14 cellular contexts compared by ENCODE assay signal in genomic region chr19:33661336-33661735, GRCh38. TPM values are rescaled to one million over a fixed set of nuclear protein-coding genes. Genes with fewer than 3 reads are reported as not detected.
DNase-seq lines count a peak whose midpoint lies in the region; ATAC-seq and TF ChIP-seq lines count a peak whose summit lies in the region.
"Had no signal": no experiment of that assay in that cellular context is flagged by ENCODE, and none has a peak within 500 bp of the region (broad histone marks: within the 10 kb centered on the region; RNA-seq: fewer than 3 reads in every experiment).

No MANE protein-coding gene starts in this region.

- H3K27ac ChIP-seq in right atrium auricular region, result no peak overlapping the region
- H3K27ac ChIP-seq in left ventricle myocardium inferior (replicated peaks), result no peak overlapping the region
- H3K27ac ChIP-seq in spleen, result no peak overlapping the region
- no peak overlapping the region for H3K27ac ChIP-seq in CD8-positive, alpha-beta memory T cell (ENCODE audit: low read depth, low read length)

- POLR2A ChIA-PET in CD8-positive, alpha-beta memory T cell (lab: Charles Lee), result no interaction called here

- no peaks in the 10 kb centered on the region for H3K4me1 Mint-ChIP-seq in CD8-positive, alpha-beta memory T cell
- H3K4me1 Mint-ChIP-seq: CD4-positive, CD25-positive, alpha-beta regulatory T cell had no signal

- H3K4me3 ChIP-seq in right atrium auricular region (no peak overlapping the region), left ventricle myocardium inferior (no peak overlapping the region), spleen (no peak overlapping the region)
- H3K4me3 ChIP-seq in CD8-positive, alpha-beta memory T cell (ENCODE audit: low read length), result no peak overlapping the region

- H3K36me3 Mint-ChIP-seq in CD8-positive, alpha-beta memory T cell, result no peaks in the 10 kb centered on the region
- H3K36me3 Mint-ChIP-seq: CD4-positive, CD25-positive, alpha-beta regulatory T cell had no signal

- no peaks in the 10 kb centered on the region for H3K27me3 ChIP-seq in right atrium auricular region
- peaks cover 63% of the 10 kb centered on the region for H3K27me3 ChIP-seq in left ventricle myocardium inferior (ENCODE audit: low read depth)
- H3K27me3 ChIP-seq in spleen (replicated peaks in 1 of 7), result peaks cover 0 to 20% (median 0%) of the 10 kb centered on the region in 7 donors
- H3K27me3 ChIP-seq in CD8-positive, alpha-beta memory T cell (ENCODE audit: insufficient read depth, low read length, poor library complexity, severe bottlenecking), result no peaks in the 10 kb centered on the region
- H3K27me3 ChIP-seq: BE2C had no signal

- H3K27me3 Mint-ChIP-seq in CD8-positive, alpha-beta memory T cell, result peaks cover 18 to 40% of the 10 kb centered on the region in 2 donors

- H3K4me3 Mint-ChIP-seq in CD8-positive, alpha-beta memory T cell, result no peak overlapping the region
- H3K4me3 Mint-ChIP-seq: H9 had no signal

- no peak overlapping the region for H3K27ac Mint-ChIP-seq in CD8-positive, alpha-beta memory T cell
- H3K27ac Mint-ChIP-seq: CD4-positive, CD25-positive, alpha-beta regulatory T cell had no signal

- CTCF ChIA-PET in CD8-positive, alpha-beta memory T cell (lab: Charles Lee), result no interaction called here

- no peaks in the 10 kb centered on the region for H3K9me3 ChIP-seq in right atrium auricular region
- no peaks in the 10 kb centered on the region for H3K9me3 ChIP-seq in left ventricle myocardium inferior (replicated peaks)
- no peaks in the 10 kb centered on the region for H3K9me3 ChIP-seq in spleen
- H3K9me3 ChIP-seq in CD8-positive, alpha-beta memory T cell (ENCODE audit: low read length), result no peaks in the 10 kb centered on the region
- H3K9me3 ChIP-seq: BE2C, Caco-2 had no signal

- intact Hi-C loops in left ventricle myocardium inferior (cut with micrococcal nuclease), result no loop called here
- intact Hi-C loops in spleen (cut with DNase I; ENCODE audit: low total_unique reads), result no loop called here

- H3K4me1 ChIP-seq in right atrium auricular region (no peaks in the 10 kb centered on the region), left ventricle myocardium inferior (no peaks in the 10 kb centered on the region), spleen (no peaks in the 10 kb centered on the region)
- H3K4me1 ChIP-seq in CD8-positive, alpha-beta memory T cell (ENCODE audit: insufficient read depth, low read length), result no peaks in the 10 kb centered on the region
- H3K4me1 ChIP-seq: Caco-2 had no signal

- 77 to 88% (median 79%) methylated on average over 6 to 7 of the region's 7 CpGs for WGBS in spleen, 5 donors

- no peaks in the 10 kb centered on the region for H3K9me3 Mint-ChIP-seq in CD8-positive, alpha-beta memory T cell
- H3K9me3 Mint-ChIP-seq: CD4-positive, CD25-positive, alpha-beta regulatory T cell; H9 had no signal

- TF ChIP-seq POLR2A in spleen (IDR thresholded peaks at IDR 0.05), result no peak

- TF ChIP-seq CTCF in right atrium auricular region (IDR thresholded peaks at IDR 0.05), result no peak
- no peak for TF ChIP-seq CTCF in left ventricle myocardium inferior (IDR thresholded peaks at IDR 0.05; ENCODE audit: borderline replicate concordance)
- TF ChIP-seq CTCF in spleen (IDR thresholded peaks at IDR 0.05 in 8 of 11, conservative IDR thresholded peaks at IDR 0.05 in 3 of 11), result no peak

- H3K36me3 ChIP-seq in right atrium auricular region (no peaks in the 10 kb centered on the region), left ventricle myocardium inferior (no peaks in the 10 kb centered on the region), spleen (no peaks in the 10 kb centered on the region)
- no peaks in the 10 kb centered on the region for H3K36me3 ChIP-seq in CD8-positive, alpha-beta memory T cell (ENCODE audit: insufficient read depth, low read length)
- H3K36me3 ChIP-seq: BE2C had no signal

- no peak for ATAC-seq in HG03354 (IDR thresholded peaks at IDR 0.05; ENCODE audit: poor library complexity, severe bottlenecking, unreplicated experiment)

- DNase-seq in right atrium auricular region (ENCODE audit: low spot score) (peak; percentile 47), left ventricle myocardium inferior (no peak), islet precursor cell (peak; percentile 31), spleen (peak; percentile 37)
- DNase-seq in stimulated activated CD4-positive, alpha-beta T cell treated with anti-CD3 and anti-CD28 coated beads, Interleukin-1b, Interleukin-23, amount 100 ng/mL, for 48 hours, result no peak
- DNase-seq in CD8-positive, alpha-beta memory T cell, result no peak
- DNase-seq: ACHN; BE2C; C1 segment of cervical spinal cord; Caco-2; CD4-positive, CD25-positive, alpha-beta regulatory T cell; H9 had no signal

RNA-seq across cellular contexts. Expression of gene CHST8, which starts 39.6 kb away (rescaled TPM):
- under 1 TPM in 1 of 2 donors, not detected in 1; 0.43 TPM for total RNA-seq in right atrium auricular region
- total RNA-seq in left ventricle myocardium inferior, result 0.14 TPM
- total RNA-seq in spleen, result 1 to 10 TPM in 6 of 7 donors, under 1 TPM in 1; 0.68 to 4.0 (median 1.7) TPM
- 1 to 10 TPM in 2 of 3 donors, under 1 TPM in 1; 0.43 to 2.1 (median 1.2) TPM for polyA plus RNA-seq in spleen
- total RNA-seq in CD8-positive, alpha-beta memory T cell, result not detected
- not detected for polyA plus RNA-seq in CD8-positive, alpha-beta memory T cell
- total RNA-seq: Caco-2, HT-29 had no signal
- polyA plus RNA-seq: CD4-positive, CD25-positive, alpha-beta regulatory T cell had no signal

Comparison
In these comparisons a context has a peak if more than half of its experiments do, and no peak if none do; other contexts are left out.
1. DNase-seq: peak in right atrium auricular region (single experiment), islet precursor cell (single experiment) and spleen (single experiment); none in left ventricle myocardium inferior (single experiment), stimulated activated CD4-positive, alpha-beta T cell treated with anti-CD3 and anti-CD28 coated beads, Interleukin-1b, Interleukin-23, amount 100 ng/mL, for 48 hours (single experiment) and CD8-positive, alpha-beta memory T cell (0 of 5).